Comparison of ENCODE assay signal across 9 cellular contexts in the genomic region with DNA sequence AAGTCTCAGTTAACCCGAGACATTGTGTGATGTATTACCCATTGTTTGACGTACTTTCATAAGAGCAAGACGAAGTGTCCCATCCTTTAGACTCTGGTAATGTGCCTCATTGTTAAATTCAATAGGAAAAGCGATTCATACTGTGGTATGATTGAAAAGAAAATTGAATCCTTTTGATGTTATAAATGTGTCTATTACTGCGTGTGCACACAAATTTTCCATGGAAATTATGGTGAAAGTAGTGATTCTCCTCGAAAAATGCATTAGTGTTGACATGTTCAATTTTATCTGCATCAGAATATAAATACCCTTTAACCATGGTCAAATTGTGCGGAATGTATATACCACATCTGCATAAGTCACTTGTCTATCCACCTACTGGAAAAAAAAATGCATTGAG.
"Had no signal": no experiment of that assay in that cellular context is flagged by ENCODE, and none has a peak within 500 bp of the region (broad histone marks: within the 10 kb centered on the region; RNA-seq: fewer than 3 reads in every experiment).

No MANE protein-coding gene starts in this region.

- DNase-seq: GM23248, GOT3, H7, H9, HCEC 1CT, HFFc6 had no signal

- H3K9me3 ChIP-seq: HAP-1 had no signal

- H3K9me3 Mint-ChIP-seq: GM23338, H9 had no signal

- H3K4me3 ChIP-seq: GM23248, GM23338, HAP-1 had no signal

- H3K4me3 Mint-ChIP-seq: GM23338, H9, HFFc6 had no signal

- H3K27ac ChIP-seq: GM23248 had no signal

- H3K9ac ChIP-seq: GM23248 had no signal

- H3K4me2 ChIP-seq: GM23338 had no signal

- H3K36me3 ChIP-seq: HAP-1 had no signal

- ATAC-seq: GM23338, HCT116 had no signal

- H3K27ac Mint-ChIP-seq: GM23338, H9, HFFc6 had no signal

- H2AFZ ChIP-seq: GM23248 had no signal
